ENCODE assay signal across 8 cellular contexts in the genomic region with DNA sequence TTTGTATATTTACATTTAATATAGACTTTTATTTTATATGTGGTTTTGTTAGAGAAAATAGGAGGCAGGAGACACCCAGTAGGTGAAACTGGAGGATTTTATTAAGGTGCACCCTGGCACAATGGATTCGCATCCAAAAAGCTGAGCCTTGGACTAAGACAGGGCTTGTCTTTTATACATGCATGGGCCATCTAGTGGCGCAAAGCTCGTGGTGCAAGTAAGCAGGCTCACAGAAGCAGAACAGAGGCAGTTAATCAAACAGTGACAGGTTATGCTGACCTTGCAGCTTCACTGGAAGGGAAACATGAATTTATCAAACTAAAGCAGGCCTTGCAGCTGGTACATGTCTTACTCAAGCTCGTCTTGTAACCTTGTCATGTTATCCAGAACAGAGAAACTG. TPM values are rescaled to one million over a fixed set of nuclear protein-coding genes. Genes with fewer than 3 reads are reported as not detected.
DNase-seq lines count a peak whose midpoint lies in the region; ATAC-seq and TF ChIP-seq lines count a peak whose summit lies in the region.

No MANE protein-coding gene starts in this region.

- no TSS peak for BruUV-seq in PC-9 (replicated peaks; lab: Mats Ljungman, UMichigan)

- H3K9me3 ChIP-seq in PC-9 (ENCODE audit: insufficient read depth, low read depth), result peaks cover 38% of the 10 kb centered on the region
- H3K9me3 ChIP-seq in naive thymus-derived CD4-positive, alpha-beta T cell (ENCODE audit: control insufficient read depth in 2 of 3, low read length in 3 of 3), result peaks cover 0 to 4% (median 0%) of the 10 kb centered on the region in 3 experiments

- H3K4me1 ChIP-seq in PC-9 (replicated peaks; ENCODE audit: insufficient read depth), result peaks cover 11% of the 10 kb centered on the region
- no peaks in the 10 kb centered on the region for H3K4me1 ChIP-seq in naive thymus-derived CD4-positive, alpha-beta T cell (ENCODE audit: control insufficient read depth in 2 of 2, insufficient read depth in 2 of 2, low read length in 2 of 2)

- no peak overlapping the region for H3K27ac ChIP-seq in PC-9
- no peak overlapping the region for H3K27ac ChIP-seq in brain microvascular endothelial cell
- H3K27ac ChIP-seq in naive thymus-derived CD4-positive, alpha-beta T cell (ENCODE audit: low read depth, low read length), result no peak overlapping the region

- H3K27me3 Mint-ChIP-seq in activated CD4-positive, alpha-beta T cell treated with anti-CD3 and anti-CD28 coated beads for 36 hours, result no peaks in the 10 kb centered on the region
- no peaks in the 10 kb centered on the region for H3K27me3 Mint-ChIP-seq in naive thymus-derived CD4-positive, alpha-beta T cell

- H3K36me3 ChIP-seq in PC-9 (ENCODE audit: low read depth), result peaks cover 13% of the 10 kb centered on the region
- no peaks in the 10 kb centered on the region for H3K36me3 ChIP-seq in brain microvascular endothelial cell (replicated peaks)
- no peaks in the 10 kb centered on the region for H3K36me3 ChIP-seq in naive thymus-derived CD4-positive, alpha-beta T cell (ENCODE audit: control insufficient read depth in 2 of 3, insufficient read depth in 3 of 3, low read length in 3 of 3)

- in situ Hi-C loops in brain microvascular endothelial cell (cut with HindIII; ENCODE audit: low pct_ligation_motif_present, low sequenced_read_pairs), result no loop called here

- no peak overlapping the region for H2AFZ ChIP-seq in PC-9

- H3K4me3 ChIP-seq in PC-9 (no peak overlapping the region), brain microvascular endothelial cell (ENCODE audit: low read depth, low read length) (no peak overlapping the region)
- no peak overlapping the region for H3K4me3 ChIP-seq in naive thymus-derived CD4-positive, alpha-beta T cell (ENCODE audit: low read length)

- no peaks in the 10 kb centered on the region for H3K36me3 Mint-ChIP-seq in activated CD4-positive, alpha-beta T cell treated with anti-CD3 and anti-CD28 coated beads for 36 hours (ENCODE audit: low read depth)
- peaks cover 0 to 16% (median 5%) of the 10 kb centered on the region in 5 donors for H3K36me3 Mint-ChIP-seq in naive thymus-derived CD4-positive, alpha-beta T cell

- DNase-seq in activated CD4-positive, alpha-beta T cell treated with anti-CD3 and anti-CD28 coated beads for 36 hours, result peak; percentile 75
- DNase-seq in activated CD4-positive, alpha-beta T cell treated with anti-CD3 and anti-CD28 coated beads for 1 hour, result no peak
- no peak for DNase-seq in PC-9
- peak; percentile 5 for DNase-seq in brain microvascular endothelial cell
- peak in 6 of 9 donors; percentile 13 to 39 (median 26) for DNase-seq in naive thymus-derived CD4-positive, alpha-beta T cell
- DNase-seq in KG1 (lab: John Stamatoyannopoulos, UW), result no peak

- POLR2A ChIA-PET in activated CD4-positive, alpha-beta T cell treated with anti-CD3 and anti-CD28 coated beads for 36 hours (lab: Charles Lee), result no interaction called here
- POLR2A ChIA-PET in PC-9 (lab: Charles Lee; ENCODE audit: unreplicated experiment), result no interaction called here
- POLR2A ChIA-PET in naive thymus-derived CD4-positive, alpha-beta T cell (lab: Charles Lee), result interaction anchor here (0.6 to 1.0 kb wide), 3 partner anchors 18 to 422 kb away, joined by 3 to 4 read pairs (median 4); a partner anchor contains a TSS

- no peak overlapping the region for H3K4me2 ChIP-seq in PC-9

- no peak overlapping the region for H3K4me3 Mint-ChIP-seq in activated CD4-positive, alpha-beta T cell treated with anti-CD3 and anti-CD28 coated beads for 36 hours
- no peak overlapping the region for H3K4me3 Mint-ChIP-seq in naive thymus-derived CD4-positive, alpha-beta T cell

- H3K4me1 Mint-ChIP-seq in activated CD4-positive, alpha-beta T cell treated with anti-CD3 and anti-CD28 coated beads for 36 hours, result no peaks in the 10 kb centered on the region
- peaks cover 0 to 3% (median 0%) of the 10 kb centered on the region in 7 donors for H3K4me1 Mint-ChIP-seq in naive thymus-derived CD4-positive, alpha-beta T cell

- H3K79me2 ChIP-seq in PC-9 (ENCODE audit: low read depth), result no peaks in the 10 kb centered on the region

- H3K27me3 ChIP-seq in PC-9 (ENCODE audit: insufficient read depth, low read depth) (no peaks in the 10 kb centered on the region), brain microvascular endothelial cell (replicated peaks) (no peaks in the 10 kb centered on the region)
- H3K27me3 ChIP-seq in naive thymus-derived CD4-positive, alpha-beta T cell (ENCODE audit: control insufficient read depth in 2 of 2, insufficient read depth in 2 of 2, low read length in 2 of 2), result no peaks in the 10 kb centered on the region

- H3K9me2 ChIP-seq in PC-9 (ENCODE audit: insufficient read depth), result no peaks in the 10 kb centered on the region

- H4K20me1 ChIP-seq in PC-9 (ENCODE audit: insufficient read depth), result no peaks in the 10 kb centered on the region

- no peak overlapping the region for H3K27ac Mint-ChIP-seq in activated CD4-positive, alpha-beta T cell treated with anti-CD3 and anti-CD28 coated beads for 36 hours
- peak overlapping the region in 1 of 9 donors; percentile 4 for H3K27ac Mint-ChIP-seq in naive thymus-derived CD4-positive, alpha-beta T cell

- peaks cover under 1% of the 10 kb centered on the region for H3K9me3 Mint-ChIP-seq in activated CD4-positive, alpha-beta T cell treated with anti-CD3 and anti-CD28 coated beads for 36 hours (ENCODE audit: low read depth)
- H3K9me3 Mint-ChIP-seq in naive thymus-derived CD4-positive, alpha-beta T cell, result peaks cover 2 to 47% (median 11%) of the 10 kb centered on the region in 11 donors

- intact Hi-C loops in activated CD4-positive, alpha-beta T cell treated with anti-CD3 and anti-CD28 coated beads for 36 hours (cut with DNase I, micrococcal nuclease), result no loop called here
- intact Hi-C loops in PC-9 (cut with micrococcal nuclease; ENCODE audit: unreplicated experiment), result no loop called here
- intact Hi-C loops in naive thymus-derived CD4-positive, alpha-beta T cell (cut with micrococcal nuclease), result loop anchor here in 1 of 2 donors (1.0 to 2.0 kb wide), 4 partner anchors 18 to 131 kb away; a partner anchor contains a TSS

- peak; percentile 94 for ATAC-seq in activated CD4-positive, alpha-beta T cell treated with anti-CD3 and anti-CD28 coated beads for 36 hours
- ATAC-seq in naive thymus-derived CD4-positive, alpha-beta T cell, result peak; percentile 63
- no peak for ATAC-seq in HG02678 (IDR thresholded peaks at IDR 0.05; ENCODE audit: unreplicated experiment)
- no peak for ATAC-seq in HG03442 (IDR thresholded peaks at IDR 0.05; ENCODE audit: unreplicated experiment)

- peaks cover 6% of the 10 kb centered on the region for H3F3A ChIP-seq in PC-9 (ENCODE audit: insufficient read depth, low read depth)

- CTCF ChIA-PET in activated CD4-positive, alpha-beta T cell treated with anti-CD3 and anti-CD28 coated beads for 36 hours (lab: Charles Lee), result interaction anchor here (0.6 to 1.9 kb wide), 8 partner anchors 12 to 270 kb away, joined by 3 to 8 read pairs (median 4); a partner anchor contains a TSS
- CTCF ChIA-PET in PC-9 (lab: Charles Lee), result no interaction called here
- CTCF ChIA-PET in naive thymus-derived CD4-positive, alpha-beta T cell (lab: Charles Lee), result interaction anchor here (0.6 to 1.4 kb wide), 5 partner anchors 18 to 178 kb away, joined by 3 to 5 read pairs (median 4); a partner anchor contains a TSS

- peak; percentile 52 for TF ChIP-seq CTCF in PC-9 (conservative IDR thresholded peaks at IDR 0.05)
- peak; percentile 61 for TF ChIP-seq CTCF in brain microvascular endothelial cell (IDR thresholded peaks at IDR 0.05; ENCODE audit: low read depth, low read length, missing control alignments)

RNA-seq across cellular contexts. Expression of a gene that starts 58.8 kb away (rescaled TPM):
- 1 to 10 TPM; 5.7 to 9.1 TPM for total RNA-seq in activated CD4-positive, alpha-beta T cell treated with anti-CD3 and anti-CD28 coated beads for 36 hours
- 1.9 and 2.4 TPM in 2 replicates for total RNA-seq in PC-9 (2021)
- 10 to 100 TPM in 1 of 5 experiments, 1 to 10 TPM in 4; 1.8 to 12.9 (median 4.4) TPM for total RNA-seq in naive thymus-derived CD4-positive, alpha-beta T cell
- 1 to 10 TPM; 2.6 to 5.7 TPM for polyA plus RNA-seq in naive thymus-derived CD4-positive, alpha-beta T cell

Comparison
In these comparisons a context has a peak if more than half of its experiments do, and no peak if none do; other contexts are left out.
1. DNase-seq: peak in activated CD4-positive, alpha-beta T cell treated with anti-CD3 and anti-CD28 coated beads for 36 hours (single experiment), brain microvascular endothelial cell (single experiment) and naive thymus-derived CD4-positive, alpha-beta T cell (6 of 9); none in activated CD4-positive, alpha-beta T cell treated with anti-CD3 and anti-CD28 coated beads for 1 hour (single experiment), PC-9 (0 of 2) and KG1 (single experiment).
2. ATAC-seq: peak in activated CD4-positive, alpha-beta T cell treated with anti-CD3 and anti-CD28 coated beads for 36 hours (single experiment) and naive thymus-derived CD4-positive, alpha-beta T cell (single experiment); none in HG02678 (single experiment) and HG03442 (single experiment).